Comparison of ENCODE assay signal across 31 cellular contexts in genomic region chr19:13355356-13355755, GRCh38.
DNase-seq lines count a peak whose midpoint lies in the region; ATAC-seq and TF ChIP-seq lines count a peak whose summit lies in the region.
"Had no signal": no experiment of that assay in that cellular context is flagged by ENCODE, and none has a peak within 500 bp of the region (broad histone marks: within the 10 kb centered on the region; RNA-seq: fewer than 3 reads in every experiment).

No MANE protein-coding gene starts in this region.

- POLR2A ChIA-PET in activated CD4-positive, alpha-beta T cell treated with anti-CD3 and anti-CD28 coated beads for 36 hours (lab: Charles Lee), result interaction anchor here (0.6 kb wide), 1 partner anchor 1979 kb away, joined by 3 read pairs; no protein-coding TSS in a partner anchor
- POLR2A ChIA-PET in HEK293 (lab: Yijun Ruan, JAX), result no interaction called here

- DNase-seq in activated CD4-positive, alpha-beta T cell treated with anti-CD3 and anti-CD28 coated beads for 36 hours, result no peak
- no peak for DNase-seq in activated CD4-positive, alpha-beta T cell treated with anti-CD3 and anti-CD28 coated beads for 4 hours
- DNase-seq in smooth muscle cell (lab: John Stamatoyannopoulos, UW; ENCODE audit: unreplicated experiment), result no peak
- DNase-seq: 8988T; ACHN; AML-193; BE2C; C1 segment of cervical spinal cord; Caco-2; Calu3; CD4-positive, alpha-beta memory T cell; CD4-positive, alpha-beta T cell; CD4-positive, CD25-positive, alpha-beta regulatory T cell; CD8-positive, alpha-beta memory T cell; CD8-positive, alpha-beta T cell; COR-L47; DMS 273 treated with DMSO at 0.1 percent for 48 hours; DMS153; DMS53; DMS79; DMS79 treated with DMSO at 0.1 percent for 48 hours; DND-41; EL had no signal

- H3K27me3 Mint-ChIP-seq in activated CD4-positive, alpha-beta T cell treated with anti-CD3 and anti-CD28 coated beads for 36 hours, result peaks cover 14% of the 10 kb centered on the region

- no peaks in the 10 kb centered on the region for H3K4me1 Mint-ChIP-seq in activated CD4-positive, alpha-beta T cell treated with anti-CD3 and anti-CD28 coated beads for 36 hours
- H3K4me1 Mint-ChIP-seq: B cell; CD14-positive monocyte; CD4-positive, alpha-beta memory T cell; CD4-positive, CD25-positive, alpha-beta regulatory T cell; CD8-positive, alpha-beta memory T cell had no signal

- H3K27ac ChIP-seq in HEK293 (ENCODE audit: extremely low read depth, low read depth, low read length), result no peak overlapping the region
- no peak overlapping the region for H3K27ac ChIP-seq in smooth muscle cell (ENCODE audit: low read depth)
- H3K27ac ChIP-seq: 22Rv1; A549; BLaER1; BLaER1 treated with 17β-estradiol and CSF1 and Interleukin-3, amounts not matched to agents 10 nM and 100 nM; C4-2B had no signal

- peaks cover 6% of the 10 kb centered on the region for H3K9me3 Mint-ChIP-seq in activated CD4-positive, alpha-beta T cell treated with anti-CD3 and anti-CD28 coated beads for 36 hours (ENCODE audit: low read depth)
- H3K9me3 Mint-ChIP-seq: CD4-positive, alpha-beta T cell had no signal

- no peak overlapping the region for H3K9ac ChIP-seq in smooth muscle cell (ENCODE audit: low read depth)
- H3K9ac ChIP-seq: BLaER1; BLaER1 treated with 17β-estradiol and CSF1 and Interleukin-3, amounts not matched to agents 10 nM and 100 nM had no signal

- TF ChIP-seq CTCF in HEK293 (tag by site-specific recombination; IDR thresholded peaks at IDR 0.05) (no peak), smooth muscle cell (IDR thresholded peaks at IDR 0.05; ENCODE audit: borderline replicate concordance, insufficient read depth, poor library complexity, severe bottlenecking) (no peak)

- intact Hi-C loops in activated CD4-positive, alpha-beta T cell treated with anti-CD3 and anti-CD28 coated beads for 36 hours (cut with DNase I, micrococcal nuclease), result no loop called here

- H3K36me3 Mint-ChIP-seq in activated CD4-positive, alpha-beta T cell treated with anti-CD3 and anti-CD28 coated beads for 36 hours (ENCODE audit: low read depth), result no peaks in the 10 kb centered on the region
- H3K36me3 Mint-ChIP-seq: CD14-positive monocyte; CD4-positive, alpha-beta memory T cell; CD4-positive, CD25-positive, alpha-beta regulatory T cell; CD8-positive, alpha-beta memory T cell; CD8-positive, alpha-beta T cell had no signal

- H3F3A ChIP-seq in smooth muscle cell (ENCODE audit: low read depth), result no peaks in the 10 kb centered on the region

- ATAC-seq in activated CD4-positive, alpha-beta T cell treated with anti-CD3 and anti-CD28 coated beads for 36 hours, result no peak
- ATAC-seq: A549; CD8-positive, alpha-beta T cell had no signal

- H3K4me3 ChIP-seq in HEK293 (ENCODE audit: low read depth, low read length) (no peak overlapping the region), smooth muscle cell (no peak overlapping the region)
- H3K4me3 ChIP-seq: A549; BLaER1; BLaER1 treated with 17β-estradiol and CSF1 and Interleukin-3, amounts not matched to agents 10 nM and 100 nM had no signal

- no peaks in the 10 kb centered on the region for H3K27me3 ChIP-seq in smooth muscle cell (ENCODE audit: low read depth)
- H3K27me3 ChIP-seq: BLaER1; BLaER1 treated with 17β-estradiol and CSF1 and Interleukin-3, amounts not matched to agents 10 nM and 100 nM had no signal

- CTCF ChIA-PET in activated CD4-positive, alpha-beta T cell treated with anti-CD3 and anti-CD28 coated beads for 36 hours (lab: Charles Lee), result no interaction called here
- CTCF ChIA-PET in HEK293 (lab: Yijun Ruan, JAX), result no interaction called here

- H3K79me2 ChIP-seq in smooth muscle cell (ENCODE audit: low read depth), result no peaks in the 10 kb centered on the region

- peak overlapping the region; percentile 21 for H3K27ac Mint-ChIP-seq in activated CD4-positive, alpha-beta T cell treated with anti-CD3 and anti-CD28 coated beads for 36 hours
- H3K27ac Mint-ChIP-seq: B cell; CD14-positive monocyte; CD4-positive, alpha-beta memory T cell; CD4-positive, alpha-beta T cell; CD4-positive, CD25-positive, alpha-beta regulatory T cell; CD8-positive, alpha-beta memory T cell; CD8-positive, alpha-beta T cell had no signal

- H3K36me3 ChIP-seq in HEK293 (ENCODE audit: control insufficient read depth in 2 of 2, insufficient read depth in 1 of 2, low read length in 2 of 2) (no peaks in the 10 kb centered on the region), smooth muscle cell (ENCODE audit: low read depth) (no peaks in the 10 kb centered on the region)
- H3K36me3 ChIP-seq: BE2C, BLaER1 had no signal

- whole genome bisulfite sequencing in smooth muscle cell (ENCODE audit: low lambda C conversion rate), result 90% methylated on average over 5 of the region's 5 CpGs

- no peaks in the 10 kb centered on the region for H3K4me1 ChIP-seq in HEK293 (ENCODE audit: control insufficient read depth, insufficient read depth, low read length)
- no peaks in the 10 kb centered on the region for H3K4me1 ChIP-seq in smooth muscle cell (ENCODE audit: low read depth)
- H3K4me1 ChIP-seq: A549, BE2C, BLaER1, Caco-2 had no signal

- H3K4me2 ChIP-seq in smooth muscle cell, result no peak overlapping the region
- H3K4me2 ChIP-seq: A549; BLaER1; BLaER1 treated with 17β-estradiol and CSF1 and Interleukin-3, amounts not matched to agents 10 nM and 100 nM had no signal

- H4K20me1 ChIP-seq in smooth muscle cell (ENCODE audit: low read depth), result no peaks in the 10 kb centered on the region
- H4K20me1 ChIP-seq: BLaER1; BLaER1 treated with 17β-estradiol and CSF1 and Interleukin-3, amounts not matched to agents 10 nM and 100 nM had no signal

- H3K4me3 Mint-ChIP-seq in activated CD4-positive, alpha-beta T cell treated with anti-CD3 and anti-CD28 coated beads for 36 hours, result no peak overlapping the region
- H3K4me3 Mint-ChIP-seq: B cell; CD14-positive monocyte; CD4-positive, alpha-beta memory T cell; CD4-positive, alpha-beta T cell; CD4-positive, CD25-positive, alpha-beta regulatory T cell; CD8-positive, alpha-beta memory T cell; CD8-positive, alpha-beta T cell had no signal

- no peak overlapping the region for H2AFZ ChIP-seq in smooth muscle cell (ENCODE audit: low read depth)

- H3K9me3 ChIP-seq in HEK293 (ENCODE audit: control insufficient read depth, insufficient read depth, low read depth, low read length), result no peaks in the 10 kb centered on the region; the same call in 1 of the 2 replicates
- no peaks in the 10 kb centered on the region for H3K9me3 ChIP-seq in smooth muscle cell (replicated peaks; ENCODE audit: low read depth)
- H3K9me3 ChIP-seq: Caco-2 had no signal

TF ChIP-seq in HEK293, 187 proteins besides CTCF, POLR2A, EP300 and RAD21:
- TF ChIP-seq ZNF37A (tag by site-specific recombination; IDR thresholded peaks at IDR 0.05) (0 out of 2 replicates have a peak, but pooled peaks have one; percentile 59), ZNF704 (tag by site-specific recombination; IDR thresholded peaks at IDR 0.05) (no peak), ZNF23 (tag by site-specific recombination; IDR thresholded peaks at IDR 0.05; ENCODE audit: borderline replicate concordance) (no peak)
